Comparison of ENCODE assay signal across 1 cellular context in the genomic region with DNA sequence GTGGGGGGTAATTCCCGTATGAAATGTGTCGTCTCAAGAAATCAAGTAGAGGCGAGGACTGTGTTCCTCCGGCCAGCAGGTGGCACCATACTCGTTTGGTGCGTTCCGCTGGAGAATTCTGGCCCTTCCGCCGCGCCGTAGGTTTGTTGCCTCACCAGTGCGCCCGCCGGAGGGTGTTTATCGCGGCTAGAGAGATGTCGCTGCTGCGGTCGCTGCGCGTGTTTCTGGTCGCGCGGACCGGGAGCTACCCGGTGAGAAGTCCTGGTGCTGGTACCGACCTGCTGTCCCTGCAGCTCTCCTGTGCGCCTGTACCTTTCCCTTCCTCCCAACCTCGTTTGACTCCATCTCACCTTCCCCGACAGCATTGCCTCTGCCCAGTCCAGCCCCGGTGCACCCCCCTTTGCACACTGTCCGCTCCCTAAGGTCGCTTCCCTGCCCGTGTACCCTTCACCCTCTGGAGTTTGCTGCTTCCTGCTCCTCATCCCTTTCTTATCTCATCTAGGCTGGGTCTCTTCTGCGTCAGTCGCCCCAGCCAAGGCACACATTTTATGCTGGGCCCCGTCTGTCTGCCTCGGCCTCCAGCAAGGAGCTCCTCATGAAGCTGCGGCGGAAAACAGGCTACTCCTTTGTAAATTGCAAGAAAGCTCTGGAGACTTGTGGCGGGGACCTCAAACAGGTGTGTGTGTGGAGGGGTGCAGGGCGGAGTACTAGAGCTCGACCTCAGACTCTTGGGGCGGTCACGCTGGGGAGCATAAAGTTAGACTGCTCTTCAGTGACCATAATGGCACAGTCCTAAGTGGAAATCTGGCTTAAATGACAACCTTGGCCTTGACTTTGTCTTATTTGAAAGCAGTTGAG.
A peak's percentile ranks its signal among the peaks of the same experiment; 100 is the strongest.
TF ChIP-seq lines count a peak whose summit lies in the region.

A gene (plus strand): TSS at position 180 of the 858 bp plus-strand sequence. CDS start 15 bp downstream, at position 195.

TF ChIP-seq in HepG2, 621 proteins besides CTCF, POLR2A, EP300 and RAD21 (continued from another document and continues in another):
- TF ChIP-seq, protein P1, sequence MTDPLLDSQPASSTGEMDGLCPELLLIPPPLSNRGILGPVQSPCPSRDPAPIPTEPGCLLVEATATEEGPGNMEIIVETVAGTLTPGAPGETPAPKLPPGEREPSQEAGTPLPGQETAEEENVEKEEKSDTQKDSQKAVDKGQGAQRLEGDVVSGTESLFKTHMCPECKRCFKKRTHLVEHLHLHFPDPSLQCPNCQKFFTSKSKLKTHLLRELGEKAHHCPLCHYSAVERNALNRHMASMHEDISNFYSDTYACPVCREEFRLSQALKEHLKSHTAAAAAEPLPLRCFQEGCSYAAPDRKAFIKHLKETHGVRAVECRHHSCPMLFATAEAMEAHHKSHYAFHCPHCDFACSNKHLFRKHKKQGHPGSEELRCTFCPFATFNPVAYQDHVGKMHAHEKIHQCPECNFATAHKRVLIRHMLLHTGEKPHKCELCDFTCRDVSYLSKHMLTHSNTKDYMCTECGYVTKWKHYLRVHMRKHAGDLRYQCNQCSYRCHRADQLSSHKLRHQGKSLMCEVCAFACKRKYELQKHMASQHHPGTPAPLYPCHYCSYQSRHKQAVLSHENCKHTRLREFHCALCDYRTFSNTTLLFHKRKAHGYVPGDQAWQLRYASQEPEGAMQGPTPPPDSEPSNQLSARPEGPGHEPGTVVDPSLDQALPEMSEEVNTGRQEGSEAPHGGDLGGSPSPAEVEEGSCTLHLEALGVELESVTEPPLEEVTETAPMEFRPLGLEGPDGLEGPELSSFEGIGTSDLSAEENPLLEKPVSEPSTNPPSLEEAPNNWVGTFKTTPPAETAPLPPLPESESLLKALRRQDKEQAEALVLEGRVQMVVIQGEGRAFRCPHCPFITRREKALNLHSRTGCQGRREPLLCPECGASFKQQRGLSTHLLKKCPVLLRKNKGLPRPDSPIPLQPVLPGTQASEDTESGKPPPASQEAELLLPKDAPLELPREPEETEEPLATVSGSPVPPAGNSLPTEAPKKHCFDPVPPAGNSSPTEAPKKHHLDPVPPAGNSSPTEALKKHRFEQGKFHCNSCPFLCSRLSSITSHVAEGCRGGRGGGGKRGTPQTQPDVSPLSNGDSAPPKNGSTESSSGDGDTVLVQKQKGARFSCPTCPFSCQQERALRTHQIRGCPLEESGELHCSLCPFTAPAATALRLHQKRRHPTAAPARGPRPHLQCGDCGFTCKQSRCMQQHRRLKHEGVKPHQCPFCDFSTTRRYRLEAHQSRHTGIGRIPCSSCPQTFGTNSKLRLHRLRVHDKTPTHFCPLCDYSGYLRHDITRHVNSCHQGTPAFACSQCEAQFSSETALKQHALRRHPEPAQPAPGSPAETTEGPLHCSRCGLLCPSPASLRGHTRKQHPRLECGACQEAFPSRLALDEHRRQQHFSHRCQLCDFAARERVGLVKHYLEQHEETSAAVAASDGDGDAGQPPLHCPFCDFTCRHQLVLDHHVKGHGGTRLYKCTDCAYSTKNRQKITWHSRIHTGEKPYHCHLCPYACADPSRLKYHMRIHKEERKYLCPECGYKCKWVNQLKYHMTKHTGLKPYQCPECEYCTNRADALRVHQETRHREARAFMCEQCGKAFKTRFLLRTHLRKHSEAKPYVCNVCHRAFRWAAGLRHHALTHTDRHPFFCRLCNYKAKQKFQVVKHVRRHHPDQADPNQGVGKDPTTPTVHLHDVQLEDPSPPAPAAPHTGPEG (CRISPR knock-in tag; IDR thresholded peaks at IDR 0.05): no peak
- TF ChIP-seq ZNF672 (CRISPR knock-in tag; IDR thresholded peaks at IDR 0.05) (no peak), ZNF292 (CRISPR knock-in tag; IDR thresholded peaks at IDR 0.05; ENCODE audit: borderline replicate concordance, low read depth) (0 out of 2 replicates have a peak, but pooled peaks have one; percentile 21), PHF8 (CRISPR knock-in tag; IDR thresholded peaks at IDR 0.05) (peak; percentile 92), PHF5A (CRISPR knock-in tag; IDR thresholded peaks at IDR 0.05; ENCODE audit: low read depth, unreplicated experiment) (no peak), ZNF737 (CRISPR knock-in tag; IDR thresholded peaks at IDR 0.05; ENCODE audit: borderline replicate concordance) (no peak), RFX3 (CRISPR knock-in tag; IDR thresholded peaks at IDR 0.05) (0 out of 2 replicates have a peak, but pooled peaks have one; percentile 36), ZSCAN20 (CRISPR knock-in tag; IDR thresholded peaks at IDR 0.05; ENCODE audit: borderline replicate concordance) (no peak), ZBTB21 (CRISPR knock-in tag; IDR thresholded peaks at IDR 0.05) (no peak), ZBTB20 (CRISPR knock-in tag; IDR thresholded peaks at IDR 0.05; ENCODE audit: borderline replicate concordance, low read depth) (peak; percentile 61; the same call in 1 of the 2 replicates), HHEX (CRISPR knock-in tag; IDR thresholded peaks at IDR 0.05) (no peak), ZNF792 (CRISPR knock-in tag; IDR thresholded peaks at IDR 0.05) (peak; percentile 92), ZNF660 (CRISPR knock-in tag; IDR thresholded peaks at IDR 0.05; ENCODE audit: borderline replicate concordance, low read depth) (no peak), TCF12 (IDR thresholded peaks at IDR 0.05) (no peak), TCF12 (CRISPR knock-in tag; IDR thresholded peaks at IDR 0.05) (peak; percentile 57; the same call in 1 of the 2 replicates), HOXA7 (CRISPR knock-in tag; IDR thresholded peaks at IDR 0.05) (no peak), ZNF883 (CRISPR knock-in tag; IDR thresholded peaks at IDR 0.05; ENCODE audit: not compliant biosample characterization) (peak; percentile 51), HNRNPLL (IDR thresholded peaks at IDR 0.05; ENCODE audit: low read depth, low read length, poor library complexity, severe bottlenecking) (peak; percentile 79), ZNF549 (CRISPR knock-in tag; IDR thresholded peaks at IDR 0.05) (no peak), SRSF9 (IDR thresholded peaks at IDR 0.05; ENCODE audit: borderline replicate concordance, insufficient read depth, low read depth, low read length, poor library complexity, severe bottlenecking) (no peak), HDAC2 (CRISPR knock-in tag; IDR thresholded peaks at IDR 0.05) (peak; percentile 97), FOXK1 (CRISPR knock-in tag; IDR thresholded peaks at IDR 0.05; ENCODE audit: borderline replicate concordance, low read depth) (peak; percentile 98)
- TF ChIP-seq, protein P2, sequence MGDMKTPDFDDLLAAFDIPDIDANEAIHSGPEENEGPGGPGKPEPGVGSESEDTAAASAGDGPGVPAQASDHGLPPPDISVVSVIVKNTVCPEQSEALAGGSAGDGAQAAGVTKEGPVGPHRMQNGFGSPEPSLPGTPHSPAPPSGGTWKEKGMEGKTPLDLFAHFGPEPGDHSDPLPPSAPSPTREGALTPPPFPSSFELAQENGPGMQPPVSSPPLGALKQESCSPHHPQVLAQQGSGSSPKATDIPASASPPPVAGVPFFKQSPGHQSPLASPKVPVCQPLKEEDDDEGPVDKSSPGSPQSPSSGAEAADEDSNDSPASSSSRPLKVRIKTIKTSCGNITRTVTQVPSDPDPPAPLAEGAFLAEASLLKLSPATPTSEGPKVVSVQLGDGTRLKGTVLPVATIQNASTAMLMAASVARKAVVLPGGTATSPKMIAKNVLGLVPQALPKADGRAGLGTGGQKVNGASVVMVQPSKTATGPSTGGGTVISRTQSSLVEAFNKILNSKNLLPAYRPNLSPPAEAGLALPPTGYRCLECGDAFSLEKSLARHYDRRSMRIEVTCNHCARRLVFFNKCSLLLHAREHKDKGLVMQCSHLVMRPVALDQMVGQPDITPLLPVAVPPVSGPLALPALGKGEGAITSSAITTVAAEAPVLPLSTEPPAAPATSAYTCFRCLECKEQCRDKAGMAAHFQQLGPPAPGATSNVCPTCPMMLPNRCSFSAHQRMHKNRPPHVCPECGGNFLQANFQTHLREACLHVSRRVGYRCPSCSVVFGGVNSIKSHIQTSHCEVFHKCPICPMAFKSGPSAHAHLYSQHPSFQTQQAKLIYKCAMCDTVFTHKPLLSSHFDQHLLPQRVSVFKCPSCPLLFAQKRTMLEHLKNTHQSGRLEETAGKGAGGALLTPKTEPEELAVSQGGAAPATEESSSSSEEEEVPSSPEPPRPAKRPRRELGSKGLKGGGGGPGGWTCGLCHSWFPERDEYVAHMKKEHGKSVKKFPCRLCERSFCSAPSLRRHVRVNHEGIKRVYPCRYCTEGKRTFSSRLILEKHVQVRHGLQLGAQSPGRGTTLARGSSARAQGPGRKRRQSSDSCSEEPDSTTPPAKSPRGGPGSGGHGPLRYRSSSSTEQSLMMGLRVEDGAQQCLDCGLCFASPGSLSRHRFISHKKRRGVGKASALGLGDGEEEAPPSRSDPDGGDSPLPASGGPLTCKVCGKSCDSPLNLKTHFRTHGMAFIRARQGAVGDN (CRISPR knock-in tag; IDR thresholded peaks at IDR 0.05): peak; percentile 89
- TF ChIP-seq, protein P3, sequence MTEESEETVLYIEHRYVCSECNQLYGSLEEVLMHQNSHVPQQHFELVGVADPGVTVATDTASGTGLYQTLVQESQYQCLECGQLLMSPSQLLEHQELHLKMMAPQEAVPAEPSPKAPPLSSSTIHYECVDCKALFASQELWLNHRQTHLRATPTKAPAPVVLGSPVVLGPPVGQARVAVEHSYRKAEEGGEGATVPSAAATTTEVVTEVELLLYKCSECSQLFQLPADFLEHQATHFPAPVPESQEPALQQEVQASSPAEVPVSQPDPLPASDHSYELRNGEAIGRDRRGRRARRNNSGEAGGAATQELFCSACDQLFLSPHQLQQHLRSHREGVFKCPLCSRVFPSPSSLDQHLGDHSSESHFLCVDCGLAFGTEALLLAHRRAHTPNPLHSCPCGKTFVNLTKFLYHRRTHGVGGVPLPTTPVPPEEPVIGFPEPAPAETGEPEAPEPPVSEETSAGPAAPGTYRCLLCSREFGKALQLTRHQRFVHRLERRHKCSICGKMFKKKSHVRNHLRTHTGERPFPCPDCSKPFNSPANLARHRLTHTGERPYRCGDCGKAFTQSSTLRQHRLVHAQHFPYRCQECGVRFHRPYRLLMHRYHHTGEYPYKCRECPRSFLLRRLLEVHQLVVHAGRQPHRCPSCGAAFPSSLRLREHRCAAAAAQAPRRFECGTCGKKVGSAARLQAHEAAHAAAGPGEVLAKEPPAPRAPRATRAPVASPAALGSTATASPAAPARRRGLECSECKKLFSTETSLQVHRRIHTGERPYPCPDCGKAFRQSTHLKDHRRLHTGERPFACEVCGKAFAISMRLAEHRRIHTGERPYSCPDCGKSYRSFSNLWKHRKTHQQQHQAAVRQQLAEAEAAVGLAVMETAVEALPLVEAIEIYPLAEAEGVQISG (CRISPR knock-in tag; IDR thresholded peaks at IDR 0.05): peak; percentile 100
- TF ChIP-seq, protein P4, sequence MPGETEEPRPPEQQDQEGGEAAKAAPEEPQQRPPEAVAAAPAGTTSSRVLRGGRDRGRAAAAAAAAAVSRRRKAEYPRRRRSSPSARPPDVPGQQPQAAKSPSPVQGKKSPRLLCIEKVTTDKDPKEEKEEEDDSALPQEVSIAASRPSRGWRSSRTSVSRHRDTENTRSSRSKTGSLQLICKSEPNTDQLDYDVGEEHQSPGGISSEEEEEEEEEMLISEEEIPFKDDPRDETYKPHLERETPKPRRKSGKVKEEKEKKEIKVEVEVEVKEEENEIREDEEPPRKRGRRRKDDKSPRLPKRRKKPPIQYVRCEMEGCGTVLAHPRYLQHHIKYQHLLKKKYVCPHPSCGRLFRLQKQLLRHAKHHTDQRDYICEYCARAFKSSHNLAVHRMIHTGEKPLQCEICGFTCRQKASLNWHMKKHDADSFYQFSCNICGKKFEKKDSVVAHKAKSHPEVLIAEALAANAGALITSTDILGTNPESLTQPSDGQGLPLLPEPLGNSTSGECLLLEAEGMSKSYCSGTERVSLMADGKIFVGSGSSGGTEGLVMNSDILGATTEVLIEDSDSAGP (CRISPR knock-in tag; IDR thresholded peaks at IDR 0.05; ENCODE audit: borderline replicate concordance): peak; percentile 98
- TF ChIP-seq, protein P5, sequence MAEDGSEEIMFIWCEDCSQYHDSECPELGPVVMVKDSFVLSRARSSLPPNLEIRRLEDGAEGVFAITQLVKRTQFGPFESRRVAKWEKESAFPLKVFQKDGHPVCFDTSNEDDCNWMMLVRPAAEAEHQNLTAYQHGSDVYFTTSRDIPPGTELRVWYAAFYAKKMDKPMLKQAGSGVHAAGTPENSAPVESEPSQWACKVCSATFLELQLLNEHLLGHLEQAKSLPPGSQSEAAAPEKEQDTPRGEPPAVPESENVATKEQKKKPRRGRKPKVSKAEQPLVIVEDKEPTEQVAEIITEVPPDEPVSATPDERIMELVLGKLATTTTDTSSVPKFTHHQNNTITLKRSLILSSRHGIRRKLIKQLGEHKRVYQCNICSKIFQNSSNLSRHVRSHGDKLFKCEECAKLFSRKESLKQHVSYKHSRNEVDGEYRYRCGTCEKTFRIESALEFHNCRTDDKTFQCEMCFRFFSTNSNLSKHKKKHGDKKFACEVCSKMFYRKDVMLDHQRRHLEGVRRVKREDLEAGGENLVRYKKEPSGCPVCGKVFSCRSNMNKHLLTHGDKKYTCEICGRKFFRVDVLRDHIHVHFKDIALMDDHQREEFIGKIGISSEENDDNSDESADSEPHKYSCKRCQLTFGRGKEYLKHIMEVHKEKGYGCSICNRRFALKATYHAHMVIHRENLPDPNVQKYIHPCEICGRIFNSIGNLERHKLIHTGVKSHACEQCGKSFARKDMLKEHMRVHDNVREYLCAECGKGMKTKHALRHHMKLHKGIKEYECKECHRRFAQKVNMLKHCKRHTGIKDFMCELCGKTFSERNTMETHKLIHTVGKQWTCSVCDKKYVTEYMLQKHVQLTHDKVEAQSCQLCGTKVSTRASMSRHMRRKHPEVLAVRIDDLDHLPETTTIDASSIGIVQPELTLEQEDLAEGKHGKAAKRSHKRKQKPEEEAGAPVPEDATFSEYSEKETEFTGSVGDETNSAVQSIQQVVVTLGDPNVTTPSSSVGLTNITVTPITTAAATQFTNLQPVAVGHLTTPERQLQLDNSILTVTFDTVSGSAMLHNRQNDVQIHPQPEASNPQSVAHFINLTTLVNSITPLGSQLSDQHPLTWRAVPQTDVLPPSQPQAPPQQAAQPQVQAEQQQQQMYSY (CRISPR knock-in tag; IDR thresholded peaks at IDR 0.05): no peak
- TF ChIP-seq, protein P6, sequence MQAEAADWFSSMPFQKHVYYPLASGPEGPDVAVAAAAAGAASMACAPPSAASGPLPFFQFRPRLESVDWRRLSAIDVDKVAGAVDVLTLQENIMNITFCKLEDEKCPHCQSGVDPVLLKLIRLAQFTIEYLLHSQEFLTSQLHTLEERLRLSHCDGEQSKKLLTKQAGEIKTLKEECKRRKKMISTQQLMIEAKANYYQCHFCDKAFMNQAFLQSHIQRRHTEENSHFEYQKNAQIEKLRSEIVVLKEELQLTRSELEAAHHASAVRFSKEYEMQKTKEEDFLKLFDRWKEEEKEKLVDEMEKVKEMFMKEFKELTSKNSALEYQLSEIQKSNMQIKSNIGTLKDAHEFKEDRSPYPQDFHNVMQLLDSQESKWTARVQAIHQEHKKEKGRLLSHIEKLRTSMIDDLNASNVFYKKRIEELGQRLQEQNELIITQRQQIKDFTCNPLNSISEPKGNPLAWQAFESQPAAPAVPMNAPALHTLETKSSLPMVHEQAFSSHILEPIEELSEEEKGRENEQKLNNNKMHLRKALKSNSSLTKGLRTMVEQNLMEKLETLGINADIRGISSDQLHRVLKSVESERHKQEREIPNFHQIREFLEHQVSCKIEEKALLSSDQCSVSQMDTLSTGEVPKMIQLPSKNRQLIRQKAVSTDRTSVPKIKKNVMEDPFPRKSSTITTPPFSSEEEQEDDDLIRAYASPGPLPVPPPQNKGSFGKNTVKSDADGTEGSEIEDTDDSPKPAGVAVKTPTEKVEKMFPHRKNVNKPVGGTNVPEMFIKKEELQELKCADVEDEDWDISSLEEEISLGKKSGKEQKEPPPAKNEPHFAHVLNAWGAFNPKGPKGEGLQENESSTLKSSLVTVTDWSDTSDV (CRISPR knock-in tag; IDR thresholded peaks at IDR 0.05): no peak
- TF ChIP-seq, protein P7, sequence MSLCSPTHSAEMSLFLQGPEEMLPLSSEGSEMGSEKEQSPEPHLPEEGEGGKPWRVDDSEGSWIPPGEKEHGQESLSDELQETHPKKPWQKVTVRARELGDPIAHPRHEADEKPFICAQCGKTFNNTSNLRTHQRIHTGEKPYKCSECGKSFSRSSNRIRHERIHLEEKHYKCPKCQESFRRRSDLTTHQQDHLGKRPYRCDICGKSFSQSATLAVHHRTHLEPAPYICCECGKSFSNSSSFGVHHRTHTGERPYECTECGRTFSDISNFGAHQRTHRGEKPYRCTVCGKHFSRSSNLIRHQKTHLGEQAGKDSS (CRISPR knock-in tag; IDR thresholded peaks at IDR 0.05; ENCODE audit: borderline replicate concordance, low read depth): peak; percentile 85; the same call in 1 of the 2 replicates
